Comparison of ENCODE assay signal across 25 cellular contexts in genomic region chr9:31321256-31321655, GRCh38.
"Had no signal": no experiment of that assay in that cellular context is flagged by ENCODE, and none has a peak within 500 bp of the region (broad histone marks: within the 10 kb centered on the region; RNA-seq: fewer than 3 reads in every experiment).

No MANE protein-coding gene starts in this region.

- H3K4me3 ChIP-seq: left lung, lower lobe of right lung, neural progenitor cell, ovary, right atrium auricular region, right lobe of liver, smooth muscle cell, stomach, testis, thyroid gland, uterus had no signal

- DNase-seq: immature natural killer cell; kidney; left colon; lower lobe of right lung; mammary epithelial cell; mesenchymal stem cell; natural killer cell; nephron progenitor cell; ovary; right lobe of liver; stimulated activated CD4-positive, alpha-beta T cell treated with anti-CD3 and anti-CD28 coated beads, Interleukin-12 subunit alpha, Interleukin-12 subunit beta, amount 100 ng/mL, for 4 hours; stimulated activated CD4-positive, alpha-beta T cell treated with anti-CD3 and anti-CD28 coated beads, Interleukin-15, amount 100 ng/mL, for 24 hours; stimulated activated CD4-positive, alpha-beta T cell treated with anti-CD3 and anti-CD28 coated beads, Interleukin-2, amount 100 ng/mL, for 24 hours; stimulated activated CD4-positive, alpha-beta T cell treated with anti-CD3 and anti-CD28 coated beads, Interleukin-4, amount 100 ng/mL, for 1 hour; stimulated activated naive CD4-positive, alpha-beta T cell; stomach; testis; thyroid gland; trophoblast cell; uterus had no signal

- H3K9me3 ChIP-seq: left lung, lower lobe of right lung, ovary, right atrium auricular region, right lobe of liver, stomach, testis, thyroid gland, uterus had no signal

- H3K4me3 Mint-ChIP-seq: immature natural killer cell, natural killer cell, nephron progenitor cell, neural progenitor cell had no signal

- ATAC-seq: left colon, left lung, natural killer cell had no signal

- H3K27ac Mint-ChIP-seq: immature natural killer cell, natural killer cell, nephron progenitor cell, neural progenitor cell, progenitor cell of endocrine pancreas had no signal

- H2AFZ ChIP-seq: neural progenitor cell had no signal

- H3K9ac ChIP-seq: neural progenitor cell had no signal

- H3K27me3 ChIP-seq: left lung, neural progenitor cell, ovary, right atrium auricular region, right lobe of liver, stomach, testis, thyroid gland, uterus had no signal

- H3K9me3 Mint-ChIP-seq: natural killer cell, nephron progenitor cell, neural progenitor cell had no signal

- H3K4me1 Mint-ChIP-seq: nephron progenitor cell had no signal

- H3K4me1 ChIP-seq: left lung, lower lobe of right lung, neural progenitor cell, right atrium auricular region, right lobe of liver, stomach, testis, thyroid gland, uterus had no signal

- H3K36me3 ChIP-seq: left lung, lower lobe of right lung, neural progenitor cell, ovary, right atrium auricular region, right lobe of liver, stomach, thyroid gland, uterus had no signal

- H3K27ac ChIP-seq: left lung, lower lobe of right lung, neural progenitor cell, ovary, right atrium auricular region, right lobe of liver, stomach, testis, thyroid gland, uterus had no signal

- H3K36me3 Mint-ChIP-seq: immature natural killer cell, natural killer cell, neural progenitor cell had no signal

- H3K4me2 ChIP-seq: neural progenitor cell, smooth muscle cell had no signal
